In the genomic region with DNA sequence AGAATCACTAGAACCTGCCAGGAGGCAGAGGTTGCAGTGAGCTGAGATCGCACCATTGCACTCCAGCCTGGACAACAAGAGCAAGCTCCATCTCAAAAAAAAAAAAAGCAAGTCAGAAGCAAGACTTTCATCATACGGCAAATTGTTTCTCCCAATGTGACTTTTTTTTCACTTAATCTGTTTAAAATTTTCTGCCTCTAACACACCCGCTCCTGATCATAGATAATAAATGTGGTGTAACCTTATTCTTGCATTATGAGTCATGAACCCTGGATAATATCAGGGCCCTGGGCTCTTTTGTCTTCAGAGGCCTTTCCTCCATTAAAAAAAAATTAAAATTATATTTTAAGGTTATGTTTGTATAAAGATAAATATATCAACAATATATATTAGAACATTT, we compare ENCODE assay signal across 25 cellular contexts.
DNase-seq lines count a peak whose midpoint lies in the region; ATAC-seq and TF ChIP-seq lines count a peak whose summit lies in the region.
"Had no signal": no experiment of that assay in that cellular context is flagged by ENCODE, and none has a peak within 500 bp of the region (broad histone marks: within the 10 kb centered on the region; RNA-seq: fewer than 3 reads in every experiment).

No MANE protein-coding gene starts in this region.

- H3K36me3 ChIP-seq in PC-9 (ENCODE audit: low read depth): no peaks in the 10 kb centered on the region
- no peaks in the 10 kb centered on the region for H3K36me3 ChIP-seq in osteoblast (ENCODE audit: insufficient read depth, low read length)
- H3K36me3 ChIP-seq in upper lobe of right lung: no peaks in the 10 kb centered on the region
- H3K36me3 ChIP-seq: esophagus squamous epithelium, pancreas, stomach had no signal

- H3K9me3 ChIP-seq in PC-9 (ENCODE audit: insufficient read depth, low read depth) (no peaks in the 10 kb centered on the region), osteoblast (ENCODE audit: low read depth, low read length) (no peaks in the 10 kb centered on the region), upper lobe of right lung (no peaks in the 10 kb centered on the region)
- H3K9me3 ChIP-seq: esophagus squamous epithelium, pancreas, stomach had no signal

- H3K27ac ChIP-seq in PC-9 (peak overlapping the region; percentile 50), osteoblast (ENCODE audit: low read depth, low read length) (no peak overlapping the region), upper lobe of right lung (no peak overlapping the region)
- H3K27ac ChIP-seq: esophagus squamous epithelium, pancreas, stomach had no signal

- H3K27me3 ChIP-seq in PC-9 (ENCODE audit: insufficient read depth, low read depth) (no peaks in the 10 kb centered on the region), osteoblast (ENCODE audit: insufficient read depth, low read length) (no peaks in the 10 kb centered on the region), upper lobe of right lung (no peaks in the 10 kb centered on the region)
- H3K27me3 ChIP-seq: esophagus squamous epithelium, pancreas, stomach had no signal

- DNase-seq in GM03348 (ENCODE audit: low spot score) (peak; percentile 63), PC-9 (peak in 1 of 2 experiments; percentile 87), choroid plexus epithelial cell (ENCODE audit: low read depth) (peak; percentile 33), osteoblast (ENCODE audit: insufficient read length, low spot score, missing footprints) (peak; percentile 73), upper lobe of right lung (no peak)
- no peak for DNase-seq in effector memory CD8-positive, alpha-beta T cell
- DNase-seq: central memory CD4-positive, alpha-beta T cell; COR-L47; esophagus squamous epithelium; islet precursor cell; Kasumi-1; naive B cell; NCI-H1436 treated with DMSO at 0.1 percent for 48 hours; pancreas; stimulated activated CD4-positive, alpha-beta T cell treated with anti-CD3 and anti-CD28 coated beads, Interleukin-2, amount 100 ng/mL, for 48 hours; stomach; T-helper 9 cell had no signal

- H3F3A ChIP-seq in PC-9 (ENCODE audit: insufficient read depth, low read depth): peaks cover 5% of the 10 kb centered on the region; the same call in 1 of the 2 replicates

- no peak for ATAC-seq in effector memory CD8-positive, alpha-beta T cell (replicated peaks)
- no peak for ATAC-seq in HG02571 (IDR thresholded peaks at IDR 0.05; ENCODE audit: unreplicated experiment)
- ATAC-seq in HG02981 (IDR thresholded peaks at IDR 0.05; ENCODE audit: unreplicated experiment): no peak
- ATAC-seq in upper lobe of right lung: no peak
- ATAC-seq: activated CD4-positive, CD25-positive, alpha-beta regulatory T cell treated with anti-CD3 and anti-CD28 coated beads, Interleukin-2, amount 50 U/mL, for 24 hours; activated T-helper 17 cell treated with anti-CD3 and anti-CD28 coated beads, Interleukin-2, amount 50 U/mL, for 72 hours; Panc1; pancreas had no signal

- no TSS peak for BruUV-seq in PC-9 (replicated peaks; lab: Mats Ljungman, UMichigan)

- H3K27me3 Mint-ChIP-seq in effector memory CD8-positive, alpha-beta T cell: peaks cover 44 to 66% of the 10 kb centered on the region in 2 donors
- H3K27me3 Mint-ChIP-seq: type B pancreatic cell had no signal

- H3K9me2 ChIP-seq in PC-9 (ENCODE audit: insufficient read depth): no peaks in the 10 kb centered on the region

- no peak overlapping the region for H3K27ac Mint-ChIP-seq in effector memory CD8-positive, alpha-beta T cell
- H3K27ac Mint-ChIP-seq: activated T-helper 17 cell treated with anti-CD3 and anti-CD28 coated beads, Interleukin-2, amount 50 U/mL, for 72 hours; B cell; naive B cell; type B pancreatic cell had no signal

- H3K36me3 Mint-ChIP-seq in effector memory CD8-positive, alpha-beta T cell (ENCODE audit: insufficient read depth): no peaks in the 10 kb centered on the region
- H3K36me3 Mint-ChIP-seq: naive B cell, type B pancreatic cell had no signal

- no peaks in the 10 kb centered on the region for H3K79me2 ChIP-seq in PC-9 (ENCODE audit: low read depth)
- no peaks in the 10 kb centered on the region for H3K79me2 ChIP-seq in osteoblast (ENCODE audit: insufficient read depth, low read length)

- H2AFZ ChIP-seq in PC-9: no peak overlapping the region
- no peak overlapping the region for H2AFZ ChIP-seq in osteoblast (ENCODE audit: low read length)

- intact Hi-C loops in PC-9 (cut with micrococcal nuclease; ENCODE audit: unreplicated experiment): no loop called here
- intact Hi-C loops in upper lobe of right lung (cut with DNase I): no loop called here

- H3K4me3 ChIP-seq in PC-9 (no peak overlapping the region), choroid plexus epithelial cell (ENCODE audit: low read depth, low read length) (no peak overlapping the region), osteoblast (ENCODE audit: insufficient read depth, low read length) (no peak overlapping the region), upper lobe of right lung (no peak overlapping the region)
- H3K4me3 ChIP-seq: esophagus squamous epithelium, lung, pancreas, stomach had no signal

- no peaks in the 10 kb centered on the region for H3K9me3 Mint-ChIP-seq in effector memory CD8-positive, alpha-beta T cell
- H3K9me3 Mint-ChIP-seq: activated T-helper 17 cell treated with anti-CD3 and anti-CD28 coated beads, Interleukin-2, amount 50 U/mL, for 72 hours; type B pancreatic cell had no signal

- H3K4me3 Mint-ChIP-seq in effector memory CD8-positive, alpha-beta T cell: no peak overlapping the region
- H3K4me3 Mint-ChIP-seq: activated T-helper 17 cell treated with anti-CD3 and anti-CD28 coated beads, Interleukin-2, amount 50 U/mL, for 72 hours; B cell; naive B cell; type B pancreatic cell had no signal

- CTCF ChIA-PET in PC-9 (lab: Charles Lee): interaction anchor here (0.6 to 1.0 kb wide), 3 partner anchors 113 to 140 kb away, joined by 3 to 4 read pairs (median 3); no protein-coding TSS in a partner anchor

- H4K20me1 ChIP-seq in PC-9 (ENCODE audit: insufficient read depth) (no peaks in the 10 kb centered on the region), osteoblast (ENCODE audit: insufficient read depth, low read length) (no peaks in the 10 kb centered on the region)

- TF ChIP-seq CTCF in PC-9 (conservative IDR thresholded peaks at IDR 0.05): no peak
- TF ChIP-seq CTCF in choroid plexus epithelial cell (conservative IDR thresholded peaks at IDR 0.05; ENCODE audit: low read depth, low read length): no peak
- no peak for TF ChIP-seq CTCF in osteoblast (IDR thresholded peaks at IDR 0.05; ENCODE audit: extremely low read depth, low read depth, low read length)
- TF ChIP-seq CTCF in upper lobe of right lung (IDR thresholded peaks at IDR 0.05): no peak

- peak overlapping the region; percentile 63 for H3K4me2 ChIP-seq in PC-9
- H3K4me2 ChIP-seq in osteoblast (ENCODE audit: insufficient read depth, low read length): no peak overlapping the region

- no peaks in the 10 kb centered on the region for H3K4me1 Mint-ChIP-seq in effector memory CD8-positive, alpha-beta T cell (ENCODE audit: low read depth in 2 of 2)
- H3K4me1 Mint-ChIP-seq: activated T-helper 17 cell treated with anti-CD3 and anti-CD28 coated beads, Interleukin-2, amount 50 U/mL, for 72 hours; B cell; naive B cell had no signal

- peaks cover 17% of the 10 kb centered on the region for H3K4me1 ChIP-seq in PC-9 (replicated peaks; ENCODE audit: insufficient read depth)
- H3K4me1 ChIP-seq in osteoblast (ENCODE audit: insufficient read depth, low read length): peaks cover 9% of the 10 kb centered on the region
- H3K4me1 ChIP-seq in upper lobe of right lung: no peaks in the 10 kb centered on the region
- H3K4me1 ChIP-seq: esophagus squamous epithelium, pancreas, stomach had no signal

- POLR2A ChIA-PET in PC-9 (lab: Charles Lee; ENCODE audit: unreplicated experiment): interaction anchor here (0.7 kb wide), 1 partner anchor 468 kb away, joined by 3 read pairs; no protein-coding TSS in a partner anchor

Comparison
In these comparisons a context has a peak if more than half of its experiments do, and no peak if none do; other contexts are left out.
1. DNase-seq: peak in GM03348 (single experiment), choroid plexus epithelial cell (single experiment) and osteoblast (single experiment); none in effector memory CD8-positive, alpha-beta T cell (0 of 3) and upper lobe of right lung (single experiment).